In genomic region chr17:8121531-8122390, GRCh38 we compare ENCODE assay signal across 1 cellular context.
A peak's percentile ranks its signal among the peaks of the same experiment; 100 is the strongest.
TF ChIP-seq lines count a peak whose summit lies in the region.

No MANE protein-coding gene starts in this region.

TF ChIP-seq in HepG2, 621 proteins besides CTCF, POLR2A, EP300 and RAD21 (continued from another document and continues in another):
- peak; percentile 33; the same call in 1 of the 2 replicates for TF ChIP-seq ZGPAT (CRISPR knock-in tag; IDR thresholded peaks at IDR 0.05)
- peak; percentile 71; the same call in 1 of the 2 replicates for TF ChIP-seq CCDC6 (CRISPR knock-in tag; IDR thresholded peaks at IDR 0.05)
- TF ChIP-seq ZNF205 (CRISPR knock-in tag; IDR thresholded peaks at IDR 0.05): no peak
- no peak for TF ChIP-seq ZNF256 (CRISPR knock-in tag; conservative IDR thresholded peaks at IDR 0.05)
- TF ChIP-seq MZF1 (CRISPR knock-in tag; IDR thresholded peaks at IDR 0.05; ENCODE audit: borderline replicate concordance): no peak
- TF ChIP-seq PATZ1 (CRISPR knock-in tag; IDR thresholded peaks at IDR 0.05): no peak
- no peak for TF ChIP-seq ZNF883 (CRISPR knock-in tag; IDR thresholded peaks at IDR 0.05; ENCODE audit: not compliant biosample characterization)
- TF ChIP-seq ZNF33A (CRISPR knock-in tag; IDR thresholded peaks at IDR 0.05; ENCODE audit: borderline replicate concordance): no peak
- TF ChIP-seq CHD2 (IDR thresholded peaks at IDR 0.05; ENCODE audit: low read depth, low read length): no peak
- TF ChIP-seq RXRB (CRISPR knock-in tag; IDR thresholded peaks at IDR 0.05; ENCODE audit: borderline replicate concordance): 0 out of 2 replicates have a peak, but pooled peaks have one; percentile 13
- TF ChIP-seq AGO1 (IDR thresholded peaks at IDR 0.05; ENCODE audit: low read depth, low read length, poor library complexity, severe bottlenecking): peak; percentile 50
- TF ChIP-seq ZNF674 (CRISPR knock-in tag; IDR thresholded peaks at IDR 0.05; ENCODE audit: low read depth): no peak
- peak; percentile 42; the same call in 1 of the 2 replicates for TF ChIP-seq ZFY (CRISPR knock-in tag; IDR thresholded peaks at IDR 0.05)
- no peak for TF ChIP-seq TBL1XR1 (IDR thresholded peaks at IDR 0.05; ENCODE audit: borderline replicate concordance, low read length, partially characterized antibody)
- 0 out of 2 replicates have a peak, but pooled peaks have one; percentile 12 for TF ChIP-seq GFI1 (CRISPR knock-in tag; IDR thresholded peaks at IDR 0.05; ENCODE audit: borderline replicate concordance)
- TF ChIP-seq ZNF614 (CRISPR knock-in tag; IDR thresholded peaks at IDR 0.05; ENCODE audit: borderline replicate concordance): peak; percentile 39; the same call in 1 of the 2 replicates
- TF ChIP-seq BRF2 (CRISPR knock-in tag; IDR thresholded peaks at IDR 0.05): no peak
- no peak for TF ChIP-seq PRDM10 (CRISPR knock-in tag; IDR thresholded peaks at IDR 0.05; ENCODE audit: low read depth)
- TF ChIP-seq ZNF562 (CRISPR knock-in tag; IDR thresholded peaks at IDR 0.05; ENCODE audit: borderline replicate concordance): no peak
- 0 out of 2 replicates have a peak, but pooled peaks have one; percentile 45 for TF ChIP-seq REPIN1 (CRISPR knock-in tag; IDR thresholded peaks at IDR 0.05; ENCODE audit: borderline replicate concordance, low read depth)
- TF ChIP-seq ZFX (CRISPR knock-in tag; IDR thresholded peaks at IDR 0.05; ENCODE audit: low read depth): peak; percentile 74
- no peak for TF ChIP-seq ZNF282 (IDR thresholded peaks at IDR 0.05; ENCODE audit: partially characterized antibody)
- peak; percentile 54; the same call in 1 of the 2 replicates for TF ChIP-seq BORCS8-MEF2B (CRISPR knock-in tag; IDR thresholded peaks at IDR 0.05)
- peak; percentile 34; the same call in 1 of the 2 replicates for TF ChIP-seq CREBL2 (CRISPR knock-in tag; IDR thresholded peaks at IDR 0.05; ENCODE audit: borderline replicate concordance)
- peak; percentile 17; the same call in 1 of the 2 replicates for TF ChIP-seq ARID5B (CRISPR knock-in tag; IDR thresholded peaks at IDR 0.05)
- TF ChIP-seq HDAC2 (CRISPR knock-in tag; IDR thresholded peaks at IDR 0.05): peak; percentile 31; the same call in 1 of the 2 replicates
- TF ChIP-seq DMAP1 (CRISPR knock-in tag; IDR thresholded peaks at IDR 0.05): no peak
- peak; percentile 9; the same call in 1 of the 2 replicates for TF ChIP-seq ZNF281 (CRISPR knock-in tag; IDR thresholded peaks at IDR 0.05; ENCODE audit: borderline replicate concordance)
- 0 out of 2 replicates have a peak, but pooled peaks have one; percentile 30 for TF ChIP-seq ZNF546 (CRISPR knock-in tag; conservative IDR thresholded peaks at IDR 0.05)
- peak; percentile 41; the same call in 1 of the 2 replicates for TF ChIP-seq MAX (IDR thresholded peaks at IDR 0.05)
- peak; percentile 21; the same call in 1 of the 2 replicates for TF ChIP-seq ZNF788 (CRISPR knock-in tag; IDR thresholded peaks at IDR 0.05; ENCODE audit: borderline replicate concordance)
- TF ChIP-seq ZSCAN25 (CRISPR knock-in tag; IDR thresholded peaks at IDR 0.05): peak; percentile 94
- TF ChIP-seq MYPOP (CRISPR knock-in tag; IDR thresholded peaks at IDR 0.05): peak; percentile 81
- TF ChIP-seq ZNF703 (CRISPR knock-in tag; IDR thresholded peaks at IDR 0.05; ENCODE audit: borderline replicate concordance): no peak
- 0 out of 2 replicates have a peak, but pooled peaks have one; percentile 54 for TF ChIP-seq NR0B2 (CRISPR knock-in tag; IDR thresholded peaks at IDR 0.05)
- peak; percentile 32; the same call in 1 of the 2 replicates for TF ChIP-seq SALL1 (CRISPR knock-in tag; IDR thresholded peaks at IDR 0.05)
- TF ChIP-seq TFDP1 (CRISPR knock-in tag; IDR thresholded peaks at IDR 0.05; ENCODE audit: borderline replicate concordance): peak; percentile 60; the same call in 1 of the 2 replicates
- TF ChIP-seq ZNF713 (CRISPR knock-in tag; IDR thresholded peaks at IDR 0.05): no peak
- TF ChIP-seq ZNF607 (CRISPR knock-in tag; IDR thresholded peaks at IDR 0.05; ENCODE audit: borderline replicate concordance): no peak
- no peak for TF ChIP-seq GTF3A (CRISPR knock-in tag; conservative IDR thresholded peaks at IDR 0.05)
- no peak for TF ChIP-seq SOX6 (IDR thresholded peaks at IDR 0.05)
- 0 out of 2 replicates have a peak, but pooled peaks have one; percentile 23 for TF ChIP-seq SOX6 (CRISPR knock-in tag; IDR thresholded peaks at IDR 0.05)
- TF ChIP-seq ZNF75D (CRISPR knock-in tag; IDR thresholded peaks at IDR 0.05; ENCODE audit: borderline replicate concordance): no peak
